ENCODE assay signal across 19 cellular contexts in genomic region chr1:45122724-45123123, GRCh38.
DNase-seq lines count a peak whose midpoint lies in the region; FAIRE-seq and TF ChIP-seq lines count a peak whose summit lies in the region.
"Had no signal": no experiment of that assay in that cellular context is flagged by ENCODE, and none has a peak within 500 bp of the region (broad histone marks: within the 10 kb centered on the region; RNA-seq: fewer than 3 reads in every experiment).

No MANE protein-coding gene starts in this region.

- no peak overlapping the region for H3K4me3 ChIP-seq in HUES64 (ENCODE audit: low read length)
- H3K4me3 ChIP-seq in bronchial epithelial cell (ENCODE audit: low read depth, low read length) = no peak overlapping the region
- H3K4me3 ChIP-seq in A673 (ENCODE audit: low read depth, low read length, poor library complexity, severe bottlenecking) = no peak overlapping the region
- H3K4me3 ChIP-seq: GM23248 had no signal

- H3K9ac ChIP-seq in HUES64 (ENCODE audit: low read depth, low read length) = 0 out of 2 replicates have a peak overlapping the region, but pooled peaks have one; percentile 19
- H3K9ac ChIP-seq: GM23248 had no signal

- BruUV-seq in A673 (replicated peaks; lab: Mats Ljungman, UMichigan) = no TSS peak

- WGBS in HUES64 = 78% methylated on average over 1 of the region's 1 CpG

- H3K27ac ChIP-seq in HUES64 (ENCODE audit: low read depth, low read length) = no peak overlapping the region
- H3K27ac ChIP-seq in A673 (ENCODE audit: low read depth, low read length, poor library complexity, severe bottlenecking) = no peak overlapping the region
- H3K27ac ChIP-seq: C4-2B, GM23248, HL-60 had no signal

- intact Hi-C loops in A673 (cut with micrococcal nuclease; ENCODE audit: unreplicated experiment) = no loop called here

- H3K36me3 ChIP-seq in HUES64 (ENCODE audit: insufficient read depth, low read length) (no peaks in the 10 kb centered on the region), bronchial epithelial cell (ENCODE audit: control insufficient read depth, insufficient read depth, low read length) (no peaks in the 10 kb centered on the region), A673 (ENCODE audit: insufficient read depth, low read length, poor library complexity, severe bottlenecking) (no peaks in the 10 kb centered on the region)
- H3K36me3 ChIP-seq: BE2C had no signal

- H3K27me3 ChIP-seq in HUES64 (ENCODE audit: insufficient read depth, low read length) (no peaks in the 10 kb centered on the region), bronchial epithelial cell (ENCODE audit: control insufficient read depth, insufficient read depth, low read length) (no peaks in the 10 kb centered on the region), A673 (replicated peaks; ENCODE audit: insufficient read depth, low read depth, low read length, poor library complexity) (peaks cover 15% of the 10 kb centered on the region)
- H3K27me3 ChIP-seq: BE2C had no signal

- POLR2A ChIA-PET in A673 (lab: Charles Lee; ENCODE audit: low non-redundant PET) = no interaction called here

- H3K4me1 ChIP-seq in HUES64 (ENCODE audit: insufficient read depth, low read length) = peaks cover 7% of the 10 kb centered on the region; the same call in 1 of the 2 replicates
- no peaks in the 10 kb centered on the region for H3K4me1 ChIP-seq in A673 (ENCODE audit: insufficient read depth, low read length, poor library complexity, severe bottlenecking)
- H3K4me1 ChIP-seq: BE2C had no signal

- CTCF ChIA-PET in A673 (lab: Charles Lee) = no interaction called here

- no peak for DNase-seq in bronchial epithelial cell (ENCODE audit: low read depth)
- peak; percentile 10 for DNase-seq in medulla oblongata (ENCODE audit: extremely low spot score)
- DNase-seq in pons (ENCODE audit: low spot score) = peak; percentile 22
- no peak for DNase-seq in NK-92 treated with Interleukin-12 subunit alpha and Interleukin-12 subunit beta, amount 100 ng/mL, for 24 hours (lab: John Stamatoyannopoulos, UW)
- no peak for DNase-seq in A673 (ENCODE audit: low spot score)
- no peak for DNase-seq in COLO829 (ENCODE audit: low spot score)
- DNase-seq: BE2C; CD4-positive, alpha-beta memory T cell; COR-L47; DND-41; GDM1; GM23248; H7; KBM-7 had no signal

- TF ChIP-seq CTCF in bronchial epithelial cell (IDR thresholded peaks at IDR 0.05; ENCODE audit: insufficient read depth, low read length, severe bottlenecking) (no peak), A673 (conservative IDR thresholded peaks at IDR 0.05; ENCODE audit: low read depth, low read length) (no peak)

- peak; percentile 32 for FAIRE-seq in bronchial epithelial cell (lab: Jason Lieb, UNC)
- FAIRE-seq: D721Med, GM12892 had no signal

- H3K9me3 ChIP-seq in HUES64 (ENCODE audit: insufficient read depth, low read depth, low read length) = no peaks in the 10 kb centered on the region
- no peaks in the 10 kb centered on the region for H3K9me3 ChIP-seq in A673 (ENCODE audit: low read depth, low read length, poor library complexity, severe bottlenecking)
- H3K9me3 ChIP-seq: BE2C had no signal

Comparison
In these comparisons a context has a peak if more than half of its experiments do, and no peak if none do; other contexts are left out.
1. DNase-seq: peak in medulla oblongata (single experiment) and pons (single experiment); none in bronchial epithelial cell (single experiment), NK-92 treated with Interleukin-12 subunit alpha and Interleukin-12 subunit beta, amount 100 ng/mL, for 24 hours (single experiment), A673 (single experiment) and COLO829 (single experiment).